In the genomic region with DNA sequence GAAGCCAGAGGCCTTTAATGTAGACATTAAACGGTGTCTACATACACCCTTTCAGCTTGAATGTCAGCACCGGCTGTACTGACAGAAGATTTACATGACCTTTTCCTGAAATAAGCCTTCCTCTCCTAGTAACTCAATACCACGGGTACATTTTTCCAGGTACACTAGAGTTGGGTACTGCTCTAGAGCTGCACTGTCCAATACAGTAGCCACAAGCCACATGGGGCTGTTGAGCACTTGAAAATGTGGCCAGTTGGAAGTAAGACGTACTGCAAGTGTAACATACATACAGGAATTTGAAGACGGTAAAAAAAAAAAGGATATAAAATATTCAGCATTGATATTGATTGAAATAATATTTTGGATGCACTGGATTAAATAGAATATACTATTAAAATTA, we compare ENCODE assay signal across 8 cellular contexts. TPM values are rescaled to one million over a fixed set of nuclear protein-coding genes. Genes with fewer than 3 reads are reported as not detected.
A peak's percentile ranks its signal among the peaks of the same experiment; 100 is the strongest.
DNase-seq lines count a peak whose midpoint lies in the region; ATAC-seq and TF ChIP-seq lines count a peak whose summit lies in the region.
"Not testable (repeated sequence)": the region's sequence is repeated elsewhere in the genome, so short reads cannot be mapped to it uniquely, and the experiment has no call there.

No MANE protein-coding gene starts in this region.

- POLR2A ChIA-PET in activated CD8-positive, alpha-beta T cell treated with anti-CD3 and anti-CD28 coated beads, Interleukin-2, amount 10 ng/mL, durations not matched to agents 7 days and 5 days (lab: Charles Lee) = interaction anchor here (0.6 to 2.8 kb wide), 2 partner anchors 11 to 49 kb away, joined by 5 to 15 read pairs; no protein-coding TSS in a partner anchor

- CTCF ChIA-PET in activated CD8-positive, alpha-beta T cell treated with anti-CD3 and anti-CD28 coated beads, Interleukin-2, amount 10 ng/mL, durations not matched to agents 7 days and 5 days (lab: Charles Lee) = interaction anchor here (0.5 to 2.4 kb wide), 7 partner anchors 10 to 188 kb away, joined by 3 to 5 read pairs (median 3); partner anchors contain the start of genes GNA13 and LRRC37A3

- intact Hi-C loops in colonic mucosa (cut with DNase I); upper lobe of right lung (cut with DNase I): not testable (repeated sequence)

- peaks cover 27% of the 10 kb centered on the region for H3K36me3 ChIP-seq in DOHH2 (ENCODE audit: control insufficient read depth, low read length)
- H3K36me3 ChIP-seq in Karpas-422 (ENCODE audit: insufficient read depth, low read length); Peyer's patch; colonic mucosa; parathyroid adenoma (ENCODE audit: control insufficient read depth, insufficient read depth, low read length); upper lobe of right lung: not testable (repeated sequence)

- H3K4me2 ChIP-seq in DOHH2 (ENCODE audit: low read length) (peak overlapping the region; percentile 94), Karpas-422 (ENCODE audit: low read depth, low read length, poor library complexity, severe bottlenecking) (peak overlapping the region; percentile 56), parathyroid adenoma (ENCODE audit: low read length) (peak overlapping the region; percentile 45)

- not testable (repeated sequence) for H4K20me1 ChIP-seq in DOHH2 (ENCODE audit: control insufficient read depth, insufficient read depth, low read depth, low read length); Karpas-422 (ENCODE audit: insufficient read depth, low read depth, low read length)

- H3K4me1 Mint-ChIP-seq in activated CD8-positive, alpha-beta T cell treated with anti-CD3 and anti-CD28 coated beads, Interleukin-2, amount 10 ng/mL, durations not matched to agents 7 days and 5 days (ENCODE audit: low read depth) = peaks cover 63% of the 10 kb centered on the region

- H3K9ac ChIP-seq in Karpas-422 (ENCODE audit: low read length) = peak overlapping the region; percentile 46
- not testable (repeated sequence) for H3K9ac ChIP-seq in colonic mucosa (ENCODE audit: low read depth in 2 of 2, low read length in 2 of 2); parathyroid adenoma

- not testable (repeated sequence) for H2AFZ ChIP-seq in Karpas-422 (ENCODE audit: low read length)
- peak overlapping the region; percentile 67 for H2AFZ ChIP-seq in parathyroid adenoma

- not testable (repeated sequence) for H3K36me3 Mint-ChIP-seq in activated CD8-positive, alpha-beta T cell treated with anti-CD3 and anti-CD28 coated beads, Interleukin-2, amount 10 ng/mL, durations not matched to agents 7 days and 5 days (ENCODE audit: low read depth)

- H3K27ac ChIP-seq in DOHH2 (ENCODE audit: low read depth, low read length) = peak overlapping the region; percentile 94
- peak overlapping the region; percentile 100 for H3K27ac ChIP-seq in Karpas-422 (ENCODE audit: low read length)
- H3K27ac ChIP-seq in Peyer's patch = peak overlapping the region; percentile 33 to 70 (median 64)
- peak overlapping the region; percentile 36 for H3K27ac ChIP-seq in colonic mucosa
- peak overlapping the region; percentile 45 for H3K27ac ChIP-seq in parathyroid adenoma
- H3K27ac ChIP-seq in upper lobe of right lung = not testable (repeated sequence)

- peaks cover 63% of the 10 kb centered on the region for H3K79me2 ChIP-seq in DOHH2 (ENCODE audit: control insufficient read depth, low read length)
- H3K79me2 ChIP-seq in Karpas-422 (ENCODE audit: low read length); parathyroid adenoma: not testable (repeated sequence)

- H3K27ac Mint-ChIP-seq in activated CD8-positive, alpha-beta T cell treated with anti-CD3 and anti-CD28 coated beads, Interleukin-2, amount 10 ng/mL, durations not matched to agents 7 days and 5 days = peak overlapping the region; percentile 59

- H3K4me1 ChIP-seq in DOHH2 (ENCODE audit: control insufficient read depth, low read length) (peaks cover 94% of the 10 kb centered on the region), Karpas-422 (ENCODE audit: low read length) (peaks cover 81% of the 10 kb centered on the region), Peyer's patch (peaks cover 0 to 14% (median 3%) of the 10 kb centered on the region in 4 donors), parathyroid adenoma (peaks cover 11% of the 10 kb centered on the region), upper lobe of right lung (peaks cover 18% of the 10 kb centered on the region)
- H3K4me1 ChIP-seq in colonic mucosa = not testable (repeated sequence)

- H3K9me2 ChIP-seq in DOHH2 (replicated peaks; ENCODE audit: control insufficient read depth, low read length); Karpas-422 (replicated peaks; ENCODE audit: insufficient read depth, low read length): not testable (repeated sequence)

- not testable (repeated sequence) for H3K9me3 ChIP-seq in DOHH2 (ENCODE audit: control insufficient read depth, insufficient read depth, low read length); Karpas-422 (ENCODE audit: low read length); Peyer's patch; colonic mucosa; parathyroid adenoma (ENCODE audit: control insufficient read depth, low read length); upper lobe of right lung

- not testable (repeated sequence) for TF ChIP-seq CTCF in DOHH2 (IDR thresholded peaks at IDR 0.05; ENCODE audit: low read depth, low read length, poor library complexity, severe bottlenecking); Peyer's patch (IDR thresholded peaks at IDR 0.05); colonic mucosa (IDR thresholded peaks at IDR 0.05); parathyroid adenoma (IDR thresholded peaks at IDR 0.05); upper lobe of right lung (IDR thresholded peaks at IDR 0.05)

- H3K4me3 ChIP-seq in DOHH2 (ENCODE audit: low read length) (peak overlapping the region; percentile 83), Karpas-422 (ENCODE audit: low read length) (peak overlapping the region; percentile 31; the same call in 1 of the 2 replicates), Peyer's patch (peak overlapping the region in 2 of 4 donors; percentile 37 to 41), parathyroid adenoma (ENCODE audit: low read depth, low read length) (peak overlapping the region; percentile 27), upper lobe of right lung (peak overlapping the region; percentile 40)
- not testable (repeated sequence) for H3K4me3 ChIP-seq in colonic mucosa

- DNase-seq in Karpas-422 (peak; percentile 76), kidney tubule cell (ENCODE audit: low spot score) (peak; percentile 27)
- not testable (repeated sequence) for DNase-seq in Peyer's patch; activated CD8-positive, alpha-beta T cell treated with anti-CD3 and anti-CD28 coated beads, Interleukin-2, amount 10 ng/mL, durations not matched to agents 7 days and 5 days; colonic mucosa; upper lobe of right lung

- not testable (repeated sequence) for H3K27me3 Mint-ChIP-seq in activated CD8-positive, alpha-beta T cell treated with anti-CD3 and anti-CD28 coated beads, Interleukin-2, amount 10 ng/mL, durations not matched to agents 7 days and 5 days (ENCODE audit: low read depth)

- peaks cover 64% of the 10 kb centered on the region for H3F3A ChIP-seq in DOHH2 (ENCODE audit: control insufficient read depth, insufficient read depth)

- not testable (repeated sequence) for TF ChIP-seq POLR2A in Peyer's patch (IDR thresholded peaks at IDR 0.05)

- not testable (repeated sequence) for H3K27me3 ChIP-seq in DOHH2 (ENCODE audit: control insufficient read depth, low read length); Karpas-422 (ENCODE audit: low read length); Peyer's patch; colonic mucosa; parathyroid adenoma (ENCODE audit: control insufficient read depth, insufficient read depth, low read length); upper lobe of right lung

- ATAC-seq in activated CD8-positive, alpha-beta T cell treated with anti-CD3 and anti-CD28 coated beads, Interleukin-2, amount 10 ng/mL, durations not matched to agents 7 days and 5 days; upper lobe of right lung: not testable (repeated sequence)

- not testable (repeated sequence) for H3K9me3 Mint-ChIP-seq in activated CD8-positive, alpha-beta T cell treated with anti-CD3 and anti-CD28 coated beads, Interleukin-2, amount 10 ng/mL, durations not matched to agents 7 days and 5 days (ENCODE audit: insufficient read depth)

- H3K4me3 Mint-ChIP-seq in activated CD8-positive, alpha-beta T cell treated with anti-CD3 and anti-CD28 coated beads, Interleukin-2, amount 10 ng/mL, durations not matched to agents 7 days and 5 days = peak overlapping the region; percentile 62

RNA-seq across cellular contexts. Expression of gene LRRC37A3, which starts 45.9 kb away (rescaled TPM):
- total RNA-seq in Karpas-422 (2014; rRNA removed; shearing (Covaris generic); ENCODE audit: low replicate concordance) = 7.0 and 10.1 TPM in 2 replicates
- 10 to 100 TPM in 2 of 4 donors, 1 to 10 TPM in 2; 5.2 to 23.1 (median 9.8) TPM for total RNA-seq in Peyer's patch
- total RNA-seq in activated CD8-positive, alpha-beta T cell treated with anti-CD3 and anti-CD28 coated beads, Interleukin-2, amount 10 ng/mL, durations not matched to agents 7 days and 5 days = 1 to 10 TPM; 9.6 to 9.7 TPM
- total RNA-seq in colonic mucosa = 10 to 100 TPM in 1 of 2 donors, 1 to 10 TPM in 1; 5.7 to 17.3 TPM
- total RNA-seq in upper lobe of right lung = 8.9 TPM
